In the genomic region with DNA sequence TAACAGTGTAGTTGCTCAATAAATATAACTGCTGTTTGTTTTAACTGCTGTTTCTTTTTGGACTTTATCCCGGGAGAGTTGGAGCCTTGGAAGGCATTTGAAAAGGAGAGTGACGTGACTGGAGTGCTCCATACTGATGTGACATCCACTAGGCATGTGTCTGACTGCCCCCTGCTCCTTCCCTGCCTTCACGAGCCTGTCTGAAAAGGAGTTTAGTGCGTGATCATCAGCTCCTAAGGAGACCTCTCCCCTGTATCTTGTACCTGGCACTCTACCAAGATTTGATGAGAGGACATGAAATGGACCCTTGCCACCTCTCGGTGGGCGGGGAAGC, we compare ENCODE assay signal across 15 cellular contexts. TPM values are rescaled to one million over a fixed set of nuclear protein-coding genes. Genes with fewer than 3 reads are reported as not detected.
DNase-seq lines count a peak whose midpoint lies in the region; ATAC-seq and TF ChIP-seq lines count a peak whose summit lies in the region.
"Had no signal": no experiment of that assay in that cellular context is flagged by ENCODE, and none has a peak within 500 bp of the region (broad histone marks: within the 10 kb centered on the region; RNA-seq: fewer than 3 reads in every experiment).

No MANE protein-coding gene starts in this region.

- peaks cover 40% of the 10 kb centered on the region for H3K27me3 Mint-ChIP-seq in activated CD4-positive, alpha-beta T cell treated with anti-CD3 and anti-CD28 coated beads, Interleukin-2, amount 10 ng/mL, durations not matched to agents 7 days and 5 days
- H3K27me3 Mint-ChIP-seq in naive B cell: peaks cover 6 to 40% (median 11%) of the 10 kb centered on the region in 3 donors
- peaks cover 17% of the 10 kb centered on the region for H3K27me3 Mint-ChIP-seq in activated T-helper 1 cell treated with anti-CD3 and anti-CD28 coated beads, Interleukin-12 subunit alpha, Interleukin-12 subunit beta, Interleukin-2, Interleukin-4 antibody, amounts not matched to agents 30 ng/mL and 10 ng/mL and 1 ng/mL, durations not matched to agents 14 hours and 24 hours and 36 hours (ENCODE audit: insufficient read depth)

- intact Hi-C loops in dorsolateral prefrontal cortex (cut with DNase I) (no loop called here), uterus (cut with DNase I; ENCODE audit: low total_unique reads) (no loop called here)
- intact Hi-C loops in activated T-helper 1 cell treated with anti-CD3 and anti-CD28 coated beads, Interleukin-12 subunit alpha, Interleukin-12 subunit beta, Interleukin-2, Interleukin-4 antibody, amounts not matched to agents 30 ng/mL and 10 ng/mL and 1 ng/mL, durations not matched to agents 14 hours and 24 hours and 36 hours (cut with micrococcal nuclease): no loop called here

- no peaks in the 10 kb centered on the region for H3K27me3 ChIP-seq in dorsolateral prefrontal cortex
- H3K27me3 ChIP-seq in uterus: no peaks in the 10 kb centered on the region

- no peak for TF ChIP-seq POLR2A in uterus (IDR thresholded peaks at IDR 0.05)

- peak overlapping the region; percentile 34 for H3K27ac Mint-ChIP-seq in activated CD4-positive, alpha-beta T cell treated with anti-CD3 and anti-CD28 coated beads, Interleukin-2, amount 10 ng/mL, durations not matched to agents 7 days and 5 days
- peak overlapping the region in 3 of 6 donors; percentile 9 to 47 (median 27) for H3K27ac Mint-ChIP-seq in naive B cell
- H3K27ac Mint-ChIP-seq in activated T-helper 1 cell treated with anti-CD3 and anti-CD28 coated beads, Interleukin-12 subunit alpha, Interleukin-12 subunit beta, Interleukin-2, Interleukin-4 antibody, amounts not matched to agents 30 ng/mL and 10 ng/mL and 1 ng/mL, durations not matched to agents 14 hours and 24 hours and 36 hours: no peak overlapping the region

- ATAC-seq in naive B cell (ENCODE audit: low read depth in 2 of 2): no peak
- ATAC-seq: foreskin keratinocyte had no signal

- H3K4me3 ChIP-seq in dorsolateral prefrontal cortex (peak overlapping the region in 18 of 59 donors; percentile 0 to 34 (median 26)), uterus (no peak overlapping the region)
- H3K4me3 ChIP-seq: SJCRH30 had no signal

- H3K27ac ChIP-seq in dorsolateral prefrontal cortex (peak overlapping the region in 49 of 59 donors; percentile 2 to 93 (median 61)), uterus (peak overlapping the region; percentile 73 to 89)
- H3K27ac ChIP-seq: foreskin keratinocyte, SJCRH30 had no signal

- H3K9me3 Mint-ChIP-seq in activated CD4-positive, alpha-beta T cell treated with anti-CD3 and anti-CD28 coated beads, Interleukin-2, amount 10 ng/mL, durations not matched to agents 7 days and 5 days: no peaks in the 10 kb centered on the region
- H3K9me3 Mint-ChIP-seq in naive B cell: no peaks in the 10 kb centered on the region
- no peaks in the 10 kb centered on the region for H3K9me3 Mint-ChIP-seq in activated T-helper 1 cell treated with anti-CD3 and anti-CD28 coated beads, Interleukin-12 subunit alpha, Interleukin-12 subunit beta, Interleukin-2, Interleukin-4 antibody, amounts not matched to agents 30 ng/mL and 10 ng/mL and 1 ng/mL, durations not matched to agents 14 hours and 24 hours and 36 hours

- peaks cover 16 to 48% of the 10 kb centered on the region in 2 donors for H3K4me1 ChIP-seq in uterus
- H3K4me1 ChIP-seq: foreskin keratinocyte, SJCRH30 had no signal

- POLR2A ChIA-PET in activated CD4-positive, alpha-beta T cell treated with anti-CD3 and anti-CD28 coated beads, Interleukin-2, amount 10 ng/mL, durations not matched to agents 7 days and 5 days (lab: Charles Lee): interaction anchor here (0.7 kb wide), 1 partner anchor 159 kb away, joined by 7 read pairs; no protein-coding TSS in a partner anchor

- peaks cover 2% of the 10 kb centered on the region for H3K36me3 Mint-ChIP-seq in activated CD4-positive, alpha-beta T cell treated with anti-CD3 and anti-CD28 coated beads, Interleukin-2, amount 10 ng/mL, durations not matched to agents 7 days and 5 days (ENCODE audit: low read depth)
- peaks cover 5 to 15% of the 10 kb centered on the region in 2 donors for H3K36me3 Mint-ChIP-seq in naive B cell
- H3K36me3 Mint-ChIP-seq in activated T-helper 1 cell treated with anti-CD3 and anti-CD28 coated beads, Interleukin-12 subunit alpha, Interleukin-12 subunit beta, Interleukin-2, Interleukin-4 antibody, amounts not matched to agents 30 ng/mL and 10 ng/mL and 1 ng/mL, durations not matched to agents 14 hours and 24 hours and 36 hours (ENCODE audit: low read depth): peaks cover 2% of the 10 kb centered on the region

- H3K4me1 Mint-ChIP-seq in activated CD4-positive, alpha-beta T cell treated with anti-CD3 and anti-CD28 coated beads, Interleukin-2, amount 10 ng/mL, durations not matched to agents 7 days and 5 days: peaks cover 46% of the 10 kb centered on the region
- H3K4me1 Mint-ChIP-seq in naive B cell: peaks cover 56 to 68% (median 67%) of the 10 kb centered on the region in 3 donors
- peaks cover 42% of the 10 kb centered on the region for H3K4me1 Mint-ChIP-seq in activated T-helper 1 cell treated with anti-CD3 and anti-CD28 coated beads, Interleukin-12 subunit alpha, Interleukin-12 subunit beta, Interleukin-2, Interleukin-4 antibody, amounts not matched to agents 30 ng/mL and 10 ng/mL and 1 ng/mL, durations not matched to agents 14 hours and 24 hours and 36 hours (ENCODE audit: low read depth)

- H3K36me3 ChIP-seq in uterus: no peaks in the 10 kb centered on the region
- H3K36me3 ChIP-seq: SJCRH30 had no signal

- no peak for DNase-seq in activated CD4-positive, alpha-beta T cell treated with anti-CD3 and anti-CD28 coated beads, Interleukin-2, amount 10 ng/mL, durations not matched to agents 7 days and 5 days
- DNase-seq in activated CD4-positive, alpha-beta T cell treated with anti-CD3 and anti-CD28 coated beads for 4 hours: no peak
- DNase-seq in dorsolateral prefrontal cortex: no peak
- DNase-seq in naive B cell: no peak
- DNase-seq in uterus: no peak
- DNase-seq in T-helper 1 cell: no peak
- DNase-seq in activated CD4-positive, alpha-beta T cell treated with anti-CD3 and anti-CD28 coated beads, Interleukin-2, amount 50 U/mL, for 4 hours: no peak
- DNase-seq in activated T-helper 1 cell treated with anti-CD3 and anti-CD28 coated beads, Interleukin-12 subunit alpha, Interleukin-12 subunit beta, Interleukin-2, Interleukin-4 antibody, amounts not matched to agents 30 ng/mL and 10 ng/mL and 1 ng/mL, durations not matched to agents 14 hours and 24 hours and 36 hours (ENCODE audit: low spot score): no peak
- DNase-seq: cerebellar nuclear complex; foreskin keratinocyte; NCI-H1417; NCI-H69; SJCRH30; stimulated activated CD4-positive, alpha-beta T cell treated with anti-CD3 and anti-CD28 coated beads, Interleukin-4, amount 100 ng/mL, for 1 hour had no signal

- no peaks in the 10 kb centered on the region for H3K9me3 ChIP-seq in uterus
- H3K9me3 ChIP-seq: SJCRH30 had no signal

- CTCF ChIA-PET in activated CD4-positive, alpha-beta T cell treated with anti-CD3 and anti-CD28 coated beads, Interleukin-2, amount 10 ng/mL, durations not matched to agents 7 days and 5 days (lab: Charles Lee): interaction anchor here (1.1 to 2.6 kb wide), 2 partner anchors 22 to 180 kb away, joined by 5 to 7 read pairs; no protein-coding TSS in a partner anchor

- no peak for TF ChIP-seq CTCF in dorsolateral prefrontal cortex (IDR thresholded peaks at IDR 0.05 in 54 of 56, conservative IDR thresholded peaks at IDR 0.05 in 2 of 56; ENCODE audit: low read depth in 1 of 56, partially characterized antibody in 56 of 56)
- TF ChIP-seq CTCF in uterus (IDR thresholded peaks at IDR 0.05): no peak

- no peak overlapping the region for H3K4me3 Mint-ChIP-seq in activated CD4-positive, alpha-beta T cell treated with anti-CD3 and anti-CD28 coated beads, Interleukin-2, amount 10 ng/mL, durations not matched to agents 7 days and 5 days
- peak overlapping the region in 7 of 8 donors; percentile 6 to 94 (median 85) for H3K4me3 Mint-ChIP-seq in naive B cell
- no peak overlapping the region for H3K4me3 Mint-ChIP-seq in activated T-helper 1 cell treated with anti-CD3 and anti-CD28 coated beads, Interleukin-12 subunit alpha, Interleukin-12 subunit beta, Interleukin-2, Interleukin-4 antibody, amounts not matched to agents 30 ng/mL and 10 ng/mL and 1 ng/mL, durations not matched to agents 14 hours and 24 hours and 36 hours

RNA-seq across cellular contexts. Expression of a gene that starts 22.9 kb away (rescaled TPM):
- total RNA-seq in activated CD4-positive, alpha-beta T cell treated with anti-CD3 and anti-CD28 coated beads, Interleukin-2, amount 10 ng/mL, durations not matched to agents 7 days and 5 days: 1 to 10 TPM; 7.4 to 7.6 TPM
- total RNA-seq in dorsolateral prefrontal cortex (100 to 1,000 TPM in 118 of 120 experiments, 10 to 100 TPM in 2; 78.3 to 259 (median 179) TPM), uterus (100 to 1,000 TPM in 3 of 4 donors, 10 to 100 TPM in 1; 25.5 to 302 (median 151) TPM)
- polyA plus RNA-seq in naive B cell (ENCODE audit: low read depth in 6 of 6): 100 to 1,000 TPM in 2 of 6 donors, 10 to 100 TPM in 3, 1 to 10 TPM in 1; 10.0 to 178 (median 50.5) TPM
- 3.4 and 3.9 TPM in 2 replicates for total RNA-seq in activated T-helper 1 cell treated with anti-CD3 and anti-CD28 coated beads, Interleukin-12 subunit alpha, Interleukin-12 subunit beta, Interleukin-2, Interleukin-4 antibody, amounts not matched to agents 30 ng/mL and 10 ng/mL and 1 ng/mL, durations not matched to agents 14 hours and 24 hours and 36 hours
- total RNA-seq: A172, foreskin keratinocyte, SJCRH30 had no signal
- polyA plus RNA-seq: foreskin keratinocyte had no signal

Comparison
In these comparisons a context has a peak if more than half of its experiments do, and no peak if none do; other contexts are left out.
1. H3K4me3 Mint-ChIP-seq: peak in naive B cell (7 of 8); none in activated CD4-positive, alpha-beta T cell treated with anti-CD3 and anti-CD28 coated beads, Interleukin-2, amount 10 ng/mL, durations not matched to agents 7 days and 5 days (single experiment) and activated T-helper 1 cell treated with anti-CD3 and anti-CD28 coated beads, Interleukin-12 subunit alpha, Interleukin-12 subunit beta, Interleukin-2, Interleukin-4 antibody, amounts not matched to agents 30 ng/mL and 10 ng/mL and 1 ng/mL, durations not matched to agents 14 hours and 24 hours and 36 hours (single experiment).